8 cellular contexts compared by ENCODE assay signal in genomic region chr22:37018086-37018814, GRCh38. TPM values are rescaled to one million over a fixed set of nuclear protein-coding genes. Genes with fewer than 3 reads are reported as not detected.
DNase-seq lines count a peak whose midpoint lies in the region; ATAC-seq and TF ChIP-seq lines count a peak whose summit lies in the region.

No MANE protein-coding gene starts in this region.

- no peak for TF ChIP-seq CTCF in mammary epithelial cell (conservative IDR thresholded peaks at IDR 0.05 in 1 of 2, IDR thresholded peaks at IDR 0.05 in 1 of 2; ENCODE audit: extremely low read depth in 1 of 2, insufficient read depth in 1 of 2, low read depth in 1 of 2, low read length in 2 of 2)
- no peak for TF ChIP-seq CTCF in lower leg skin (IDR thresholded peaks at IDR 0.05)
- TF ChIP-seq CTCF in thoracic aorta (IDR thresholded peaks at IDR 0.05), result no peak

- H3K4me3 ChIP-seq in mammary epithelial cell (replicated peaks in 1 of 3; ENCODE audit: insufficient read depth in 1 of 3, low read depth in 2 of 3, low read length in 3 of 3) (peak overlapping the region; percentile 76 to 96 (median 76)), lower leg skin (ENCODE audit: low read depth, poor library complexity, severe bottlenecking) (peak overlapping the region; percentile 91), thoracic aorta (peak overlapping the region; percentile 90)

- H3K4me1 Mint-ChIP-seq in T-helper 1 cell treated with Interleukin-12 subunit alpha and Interleukin-12 subunit beta and Interleukin-4 antibody, amounts not matched to agents 30 μg/mL and 1 μg/mL, for 36 hours (ENCODE audit: low read depth), result peaks cover 18% of the 10 kb centered on the region

- peak overlapping the region; percentile 85 for H3K4me2 ChIP-seq in mammary epithelial cell (ENCODE audit: insufficient read depth, low read depth, low read length)

- peak overlapping the region; percentile 82 for H3K4me3 Mint-ChIP-seq in T-helper 1 cell treated with Interleukin-12 subunit alpha and Interleukin-12 subunit beta and Interleukin-4 antibody, amounts not matched to agents 30 μg/mL and 1 μg/mL, for 36 hours

- WGBS in mammary epithelial cell (ENCODE audit: low coverage, missing lambda C conversion rate), result 99% methylated on average over 14 of the region's 45 CpGs
- 72 to 75% methylated on average over 42 to 45 of the region's 45 CpGs for WGBS in lower leg skin, 2 donors

- peaks cover 36% of the 10 kb centered on the region for H3K79me2 ChIP-seq in mammary epithelial cell (ENCODE audit: insufficient read depth, low read length)

- dilution Hi-C loops in mammary epithelial cell (cut with HindIII; ENCODE audit: low sequenced_read_pairs), result no loop called here

- H3K9me3 ChIP-seq in mammary epithelial cell (replicated peaks; ENCODE audit: insufficient read depth, low read length) (no peaks in the 10 kb centered on the region), thoracic aorta (no peaks in the 10 kb centered on the region)

- no peaks in the 10 kb centered on the region for H3K36me3 Mint-ChIP-seq in T-helper 1 cell treated with Interleukin-12 subunit alpha and Interleukin-12 subunit beta and Interleukin-4 antibody, amounts not matched to agents 30 μg/mL and 1 μg/mL, for 36 hours (ENCODE audit: low read depth)

- H3K36me3 ChIP-seq in mammary epithelial cell (ENCODE audit: insufficient read depth, low read length) (no peaks in the 10 kb centered on the region), thoracic aorta (no peaks in the 10 kb centered on the region)

- in situ Hi-C loops in mammary epithelial cell (cut with MboI; ENCODE audit: low sequenced_read_pairs in 2 of 2), result no loop called here

- H3K27me3 Mint-ChIP-seq in T-helper 1 cell treated with Interleukin-12 subunit alpha and Interleukin-12 subunit beta and Interleukin-4 antibody, amounts not matched to agents 30 μg/mL and 1 μg/mL, for 36 hours (ENCODE audit: low read depth), result peaks cover 6% of the 10 kb centered on the region

- TF ChIP-seq POLR2A in lower leg skin (IDR thresholded peaks at IDR 0.05), result no peak

- no peak for ATAC-seq in thoracic aorta (ENCODE audit: insufficient number of reproducible peaks, low FRiP score, low read depth)
- ATAC-seq in GM18858 (IDR thresholded peaks at IDR 0.05; ENCODE audit: unreplicated experiment), result no peak

- H3K27ac Mint-ChIP-seq in T-helper 1 cell treated with Interleukin-12 subunit alpha and Interleukin-12 subunit beta and Interleukin-4 antibody, amounts not matched to agents 30 μg/mL and 1 μg/mL, for 36 hours, result peak overlapping the region; percentile 73

- H3K9ac ChIP-seq in mammary epithelial cell (ENCODE audit: insufficient read depth, low read length), result peak overlapping the region; percentile 21

- H3K27me3 ChIP-seq in mammary epithelial cell (ENCODE audit: insufficient read depth, low read length) (no peaks in the 10 kb centered on the region), thoracic aorta (replicated peaks; ENCODE audit: insufficient read depth) (no peaks in the 10 kb centered on the region)

- BruUV-seq in mammary epithelial cell (replicated peaks; lab: Mats Ljungman, UMichigan), result no TSS peak

- H3K4me1 ChIP-seq in mammary epithelial cell (ENCODE audit: insufficient read depth, low read length) (peaks cover 10% of the 10 kb centered on the region), thoracic aorta (ENCODE audit: control insufficient read depth in 1 of 2, low read depth in 2 of 2) (peaks cover 26 to 45% of the 10 kb centered on the region in 2 donors)

- CTCF ChIA-PET in mammary epithelial cell (lab: Charles Lee; ENCODE audit: low non-redundant PET), result no interaction called here

- no peaks in the 10 kb centered on the region for H4K20me1 ChIP-seq in mammary epithelial cell (ENCODE audit: insufficient read depth, low read length)

- H3K27ac ChIP-seq in mammary epithelial cell (ENCODE audit: insufficient read depth, low read depth, low read length), result peak overlapping the region; percentile 61
- H3K27ac ChIP-seq in thoracic aorta, result peak overlapping the region in 1 of 2 donors; percentile 86

- peak overlapping the region; percentile 97 for H2AFZ ChIP-seq in mammary epithelial cell (ENCODE audit: low read depth, low read length)

- DNase-seq in T-helper 1 cell (no peak), mammary epithelial cell (no peak), lower leg skin (ENCODE audit: low spot score in 2 of 2) (no peak), thoracic aorta (ENCODE audit: low spot score) (no peak), NCI-H187 treated with DMSO at 0.1 percent for 48 hours (lab: John Stamatoyannopoulos, UW) (no peak), NCI-H345 (lab: John Stamatoyannopoulos, UW) (no peak)

- H3K9me3 Mint-ChIP-seq in T-helper 1 cell treated with Interleukin-12 subunit alpha and Interleukin-12 subunit beta and Interleukin-4 antibody, amounts not matched to agents 30 μg/mL and 1 μg/mL, for 36 hours, result no peaks in the 10 kb centered on the region

- intact Hi-C loops in mammary epithelial cell (cut with micrococcal nuclease) (no loop called here), lower leg skin (cut with DNase I; ENCODE audit: low total_unique reads) (no loop called here)

RNA-seq across cellular contexts. Expression of gene TST, which starts 1.0 kb away (rescaled TPM):
- total RNA-seq in mammary epithelial cell (10 to 100 TPM; 20.4 to 40.2 TPM), lower leg skin (100 to 1,000 TPM in 1 of 4 donors, 10 to 100 TPM in 3; 47.9 to 114 (median 62.5) TPM), thoracic aorta (10 to 100 TPM in 1 of 2 donors, 1 to 10 TPM in 1; 8.5 to 26.9 TPM)
- polyA plus RNA-seq in mammary epithelial cell, result 33.2 TPM
- 5.8 TPM for polyA minus RNA-seq in mammary epithelial cell

RNA-seq across cellular contexts. Expression of gene MPST, which starts 1.3 kb away (rescaled TPM):
- total RNA-seq in mammary epithelial cell, result 10 to 100 TPM; 40.1 to 81.0 TPM
- polyA plus RNA-seq in mammary epithelial cell, result 40.7 TPM
- polyA minus RNA-seq in mammary epithelial cell, result 13.8 TPM
- total RNA-seq in lower leg skin, result 100 to 1,000 TPM; 225 to 336 (median 276) TPM
- total RNA-seq in thoracic aorta, result 100 to 1,000 TPM in 1 of 2 donors, 10 to 100 TPM in 1; 70.1 to 108 TPM

RNA-seq across cellular contexts. Expression of gene KCTD17, which starts 33.3 kb away (rescaled TPM):
- total RNA-seq in mammary epithelial cell (10 to 100 TPM; 19.2 to 25.9 TPM), lower leg skin (10 to 100 TPM; 32.4 to 58.0 (median 48.1) TPM), thoracic aorta (10 to 100 TPM; 16.7 to 32.4 TPM)
- polyA plus RNA-seq in mammary epithelial cell, result 18.4 TPM
- polyA minus RNA-seq in mammary epithelial cell, result 29.2 TPM
